In the genomic region with DNA sequence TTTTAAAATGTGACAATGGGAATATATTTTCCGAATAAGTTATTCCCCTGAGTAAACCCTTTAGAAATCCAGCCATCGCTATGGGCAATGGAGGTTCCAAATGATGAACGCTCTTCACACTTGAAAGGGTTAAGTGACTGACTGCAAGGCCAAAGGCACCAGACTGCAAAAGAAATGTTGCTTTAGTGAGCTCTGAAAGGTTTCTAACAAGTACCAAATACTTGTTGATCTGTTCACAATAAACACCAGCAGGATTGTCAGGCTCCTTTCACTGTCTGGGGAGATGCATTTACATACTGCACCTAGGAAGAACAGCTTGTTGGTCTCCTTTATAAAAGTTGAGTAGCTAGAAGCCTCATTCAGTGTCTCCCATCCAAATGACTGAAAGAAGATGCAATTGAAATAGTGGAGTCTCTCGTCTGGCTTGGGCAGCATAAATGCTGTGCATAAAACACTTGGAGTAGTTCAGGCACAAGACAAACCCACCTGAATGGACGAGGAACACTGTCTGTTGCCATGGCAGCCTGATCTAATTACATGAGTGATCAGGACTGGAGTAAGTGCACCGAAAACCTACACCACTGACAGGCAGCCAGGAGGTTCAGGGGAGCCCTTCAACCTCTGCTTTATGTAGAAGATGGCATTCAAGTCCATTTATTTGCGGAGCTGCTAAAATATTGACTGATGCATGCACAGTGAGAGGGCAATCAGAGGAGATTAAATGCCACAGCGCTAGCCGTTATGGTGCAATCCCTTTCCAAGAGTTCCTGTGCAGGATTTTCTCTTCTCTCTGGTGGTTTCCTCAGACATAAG, we compare ENCODE assay signal across 8 cellular contexts. TPM values are rescaled to one million over a fixed set of nuclear protein-coding genes. Genes with fewer than 3 reads are reported as not detected.
DNase-seq lines count a peak whose midpoint lies in the region; ATAC-seq, FAIRE-seq and TF ChIP-seq lines count a peak whose summit lies in the region.

No MANE protein-coding gene starts in this region.

- H3K9me3 ChIP-seq in right lobe of liver = no peaks in the 10 kb centered on the region

- no peak for FAIRE-seq in frontal cortex (lab: Jason Lieb, UNC)

- H3K4me3 ChIP-seq in astrocyte of the spinal cord (ENCODE audit: low read depth, low read length) = peak overlapping the region; percentile 93
- peak overlapping the region in 2 of 3 donors; percentile 66 to 74 for H3K4me3 ChIP-seq in right lobe of liver

- BruUV-seq in Calu3 (replicated peaks; lab: Mats Ljungman, UMichigan) = no TSS peak

- TF ChIP-seq CTCF in Calu3 (IDR thresholded peaks at IDR 0.05; ENCODE audit: unreplicated experiment) (no peak), astrocyte of the spinal cord (IDR thresholded peaks at IDR 0.05; ENCODE audit: low read depth, low read length) (no peak), right lobe of liver (IDR thresholded peaks at IDR 0.05) (no peak), type B pancreatic cell (conservative IDR thresholded peaks at IDR 0.05) (no peak)

- H3K27me3 ChIP-seq in right lobe of liver = no peaks in the 10 kb centered on the region

- peak overlapping the region; percentile 32 for H3K4me3 Mint-ChIP-seq in Calu3 (ENCODE audit: low read depth, unreplicated experiment)
- H3K4me3 Mint-ChIP-seq in type B pancreatic cell = peak overlapping the region; percentile 91

- H3K4me1 Mint-ChIP-seq in Calu3 (ENCODE audit: low read depth, unreplicated experiment) = peaks cover 12% of the 10 kb centered on the region
- H3K4me1 Mint-ChIP-seq in type B pancreatic cell (ENCODE audit: unreplicated experiment) = peaks cover 36% of the 10 kb centered on the region

- H3K36me3 Mint-ChIP-seq in Calu3 (ENCODE audit: insufficient read depth, unreplicated experiment) (peaks cover 40% of the 10 kb centered on the region), type B pancreatic cell (peaks cover under 1% of the 10 kb centered on the region)

- TF ChIP-seq POLR2A in right lobe of liver (IDR thresholded peaks at IDR 0.05) = no peak

- ATAC-seq in right lobe of liver = no peak

- H3K27me3 Mint-ChIP-seq in Calu3 (ENCODE audit: unreplicated experiment) (no peaks in the 10 kb centered on the region), type B pancreatic cell (no peaks in the 10 kb centered on the region)

- H3K4me1 ChIP-seq in right lobe of liver = peaks cover 0 to 20% (median 5%) of the 10 kb centered on the region in 4 donors

- H3K27ac Mint-ChIP-seq in Calu3 (ENCODE audit: unreplicated experiment) (no peak overlapping the region), type B pancreatic cell (peak overlapping the region; percentile 92)

- 30% methylated on average over 8 of the region's 9 CpGs for WGBS in right lobe of liver (ENCODE audit: insufficient coverage, low coverage, low lambda C conversion rate, missing lambda C conversion rate)

- H3K9me3 Mint-ChIP-seq in Calu3 (ENCODE audit: low read depth, unreplicated experiment) (no peaks in the 10 kb centered on the region), type B pancreatic cell (no peaks in the 10 kb centered on the region)

- intact Hi-C loops in Calu3 (cut with micrococcal nuclease; ENCODE audit: unreplicated experiment) = no loop called here
- intact Hi-C loops in right lobe of liver (cut with DNase I) = loop anchor here in 1 of 2 donors (10.0 kb wide), 1 partner anchor 174 kb away; no protein-coding TSS in a partner anchor

- in situ Hi-C loops in astrocyte of the spinal cord (cut with HindIII; ENCODE audit: low sequenced_read_pairs) = no loop called here

- peak overlapping the region in 2 of 3 donors; percentile 96 to 98 for H3K27ac ChIP-seq in right lobe of liver

- CTCF ChIA-PET in Calu3 (lab: Charles Lee) = no interaction called here

- no peaks in the 10 kb centered on the region for H3K36me3 ChIP-seq in right lobe of liver

- no peak for DNase-seq in Calu3
- DNase-seq in NAMALWA (ENCODE audit: low spot score) = peak; percentile 16
- peak; percentile 53 for DNase-seq in astrocyte of the spinal cord (ENCODE audit: low read depth, low spot score)
- DNase-seq in right lobe of liver = no peak
- DNase-seq in type B pancreatic cell (ENCODE audit: extremely low spot score, unreplicated experiment) = no peak
- DNase-seq in frontal cortex (ENCODE audit: low spot score in 2 of 2) = no peak
- no peak for DNase-seq in RKO (ENCODE audit: low spot score)
- no peak for DNase-seq in DMS79 (lab: John Stamatoyannopoulos, UW)

RNA-seq across cellular contexts. Expression of a gene that starts 2.9 kb away (rescaled TPM):
- total RNA-seq in Calu3 (2022) (16.6 and 19.7 TPM in 2 replicates), right lobe of liver (10 to 100 TPM; 23.2 to 28.7 (median 25.0) TPM), type B pancreatic cell (ENCODE audit: low replicate concordance) (33.7 and 35.1 TPM in 2 replicates), frontal cortex (52.2 TPM)

Comparison
In these comparisons a context has a peak if more than half of its experiments do, and no peak if none do; other contexts are left out.
1. DNase-seq: peak in NAMALWA (single experiment) and astrocyte of the spinal cord (single experiment); none in Calu3 (single experiment), right lobe of liver (0 of 3), type B pancreatic cell (single experiment), frontal cortex (0 of 2), RKO (single experiment) and DMS79 (single experiment).